In the genomic region with DNA sequence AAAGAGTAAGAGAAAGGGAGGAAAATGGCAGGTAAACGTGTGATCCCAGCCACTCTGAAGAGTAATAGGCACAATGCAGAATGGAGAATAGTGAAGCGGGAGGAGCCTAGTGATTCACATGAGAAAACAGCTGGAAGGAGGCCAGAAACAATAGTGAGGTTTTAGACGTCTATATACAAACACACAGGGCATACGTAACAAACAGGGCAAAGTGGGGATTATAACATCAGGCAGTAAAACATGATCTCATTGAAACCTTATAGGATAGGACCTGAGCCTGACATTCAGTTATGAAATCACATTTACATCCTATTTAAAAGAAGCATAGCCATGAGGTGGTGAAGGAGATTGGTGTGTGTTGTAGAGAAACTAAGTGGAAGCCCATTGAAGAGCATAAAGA, we compare ENCODE assay signal across 19 cellular contexts. TPM values are rescaled to one million over a fixed set of nuclear protein-coding genes. Genes with fewer than 3 reads are reported as not detected.
DNase-seq lines count a peak whose midpoint lies in the region; ATAC-seq and TF ChIP-seq lines count a peak whose summit lies in the region.
"Had no signal": no experiment of that assay in that cellular context is flagged by ENCODE, and none has a peak within 500 bp of the region (broad histone marks: within the 10 kb centered on the region; RNA-seq: fewer than 3 reads in every experiment).

No MANE protein-coding gene starts in this region.

- no peak overlapping the region for H2AFZ ChIP-seq in PC-3 (ENCODE audit: low read length)
- H2AFZ ChIP-seq: PC-9 had no signal

- DNase-seq in HEK293T (ENCODE audit: extremely low spot score): peak; percentile 61
- DNase-seq in PC-3: peak; percentile 67
- DNase-seq in epithelial cell of prostate (ENCODE audit: low read depth, low spot score): peak; percentile 48
- peak; percentile 18 for DNase-seq in retinal pigment epithelial cell (ENCODE audit: low read depth)
- DNase-seq in stimulated activated naive CD8-positive, alpha-beta T cell treated with anti-CD3 and anti-CD28 coated beads, Interleukin-15, amount 100 ng/mL, for 72 hours: no peak
- no peak for DNase-seq in amniotic stem cell (lab: John Stamatoyannopoulos, UW)
- DNase-seq in pons (ENCODE audit: low spot score): no peak
- DNase-seq: activated CD4-positive, alpha-beta T cell treated with anti-CD3 and anti-CD28 coated beads, Interleukin-2, amount 50 U/mL, for 4 hours; activated T-cell treated with anti-CD3 and anti-CD28 coated beads, Interleukin-2, amount 50 U/mL, for 1 hour; glutamatergic neuron; H7; immature natural killer cell; midbrain; NCI-H1694; NCI-H510A; PC-9; stimulated activated CD4-positive, alpha-beta T cell treated with anti-CD3 and anti-CD28 coated beads, Interleukin-4, amount 100 ng/mL, for 24 hours had no signal

- H3K27ac ChIP-seq in PC-3 (ENCODE audit: low read length) (no peak overlapping the region), epithelial cell of prostate (no peak overlapping the region)
- H3K27ac ChIP-seq: BLaER1 treated with 17β-estradiol and CSF1 and Interleukin-3, amounts not matched to agents 10 nM and 100 nM; PC-9 had no signal

- no peak overlapping the region for H3K4me3 ChIP-seq in PC-3 (ENCODE audit: low read length)
- no peak overlapping the region for H3K4me3 ChIP-seq in retinal pigment epithelial cell (ENCODE audit: low read length)
- H3K4me3 ChIP-seq: BLaER1 treated with 17β-estradiol and CSF1 and Interleukin-3, amounts not matched to agents 10 nM and 100 nM; PC-9 had no signal

- H3K9me2 ChIP-seq in PC-3 (replicated peaks; ENCODE audit: low read length): no peaks in the 10 kb centered on the region

- no peak overlapping the region for H3K4me2 ChIP-seq in PC-3 (ENCODE audit: low read length)
- H3K4me2 ChIP-seq: BLaER1 treated with 17β-estradiol and CSF1 and Interleukin-3, amounts not matched to agents 10 nM and 100 nM; PC-9 had no signal

- H3K27me3 ChIP-seq in PC-3 (ENCODE audit: low read length): no peaks in the 10 kb centered on the region
- H3K27me3 ChIP-seq: BLaER1 treated with 17β-estradiol and CSF1 and Interleukin-3, amounts not matched to agents 10 nM and 100 nM had no signal

- H3K36me3 ChIP-seq in PC-3 (ENCODE audit: low read depth, low read length): no peaks in the 10 kb centered on the region
- H3K36me3 ChIP-seq: BLaER1 treated with 17β-estradiol and CSF1 and Interleukin-3, amounts not matched to agents 10 nM and 100 nM had no signal

- H3K9ac ChIP-seq in PC-3 (ENCODE audit: low read length): no peak overlapping the region
- H3K9ac ChIP-seq: BLaER1 treated with 17β-estradiol and CSF1 and Interleukin-3, amounts not matched to agents 10 nM and 100 nM had no signal

- H3F3A ChIP-seq in PC-3 (ENCODE audit: low read length, unreplicated experiment): no peaks in the 10 kb centered on the region

- no peaks in the 10 kb centered on the region for H3K79me2 ChIP-seq in PC-3 (ENCODE audit: low read length)

- ATAC-seq in PC-3: peak; percentile 40
- ATAC-seq in stimulated activated naive CD8-positive, alpha-beta T cell treated with anti-CD3 and anti-CD28 coated beads, Interleukin-15, amount 100 ng/mL, for 72 hours: no peak

- peaks cover 7% of the 10 kb centered on the region; the same call in 1 of the 2 replicates for H3K4me1 ChIP-seq in PC-3 (ENCODE audit: insufficient read depth, low read length)
- H3K4me1 ChIP-seq: BLaER1 treated with 17β-estradiol and CSF1 and Interleukin-3, amounts not matched to agents 10 nM and 100 nM had no signal

- no peaks in the 10 kb centered on the region for H3K9me3 ChIP-seq in PC-3 (ENCODE audit: low read length)
- H3K9me3 ChIP-seq: BLaER1 treated with 17β-estradiol and CSF1 and Interleukin-3, amounts not matched to agents 10 nM and 100 nM had no signal

- CTCF ChIA-PET in HEK293T (lab: Yijun Ruan, JAX): no interaction called here
- CTCF ChIA-PET in PC-3 (lab: Charles Lee): no interaction called here

- H4K20me1 ChIP-seq in PC-3 (ENCODE audit: low read length): no peaks in the 10 kb centered on the region
- H4K20me1 ChIP-seq: BLaER1 treated with 17β-estradiol and CSF1 and Interleukin-3, amounts not matched to agents 10 nM and 100 nM had no signal

- H3K9me3 Mint-ChIP-seq in stimulated activated naive CD8-positive, alpha-beta T cell treated with anti-CD3 and anti-CD28 coated beads, Interleukin-15, amount 100 ng/mL, for 72 hours: peaks cover 0 to 9% of the 10 kb centered on the region in 2 donors
- H3K9me3 Mint-ChIP-seq: activated naive CD4-positive, alpha-beta T cell treated with anti-CD3 and anti-CD28 coated beads, Interleukin-2, amount 50 U/mL, for 24 hours; immature natural killer cell had no signal

- intact Hi-C loops in PC-3 (cut with micrococcal nuclease): no loop called here

- no peak overlapping the region for H3K4me3 Mint-ChIP-seq in stimulated activated naive CD8-positive, alpha-beta T cell treated with anti-CD3 and anti-CD28 coated beads, Interleukin-15, amount 100 ng/mL, for 72 hours
- H3K4me3 Mint-ChIP-seq: activated naive CD4-positive, alpha-beta T cell treated with anti-CD3 and anti-CD28 coated beads, Interleukin-2, amount 50 U/mL, for 24 hours; immature natural killer cell had no signal

- BruUV-seq in PC-3 (replicated peaks; lab: Mats Ljungman, UMichigan): no TSS peak

- POLR2A ChIA-PET in HEK293T (lab: Yijun Ruan, JAX): no interaction called here
- POLR2A ChIA-PET in PC-3 (lab: Charles Lee; ENCODE audit: unreplicated experiment): no interaction called here

- no peak for TF ChIP-seq CTCF in PC-3 (conservative IDR thresholded peaks at IDR 0.05; ENCODE audit: low read depth, low read length)
- TF ChIP-seq CTCF in retinal pigment epithelial cell (conservative IDR thresholded peaks at IDR 0.05; ENCODE audit: low read depth, low read length): no peak

- no peaks in the 10 kb centered on the region for H3K27me3 Mint-ChIP-seq in stimulated activated naive CD8-positive, alpha-beta T cell treated with anti-CD3 and anti-CD28 coated beads, Interleukin-15, amount 100 ng/mL, for 72 hours
- H3K27me3 Mint-ChIP-seq: activated naive CD4-positive, alpha-beta T cell treated with anti-CD3 and anti-CD28 coated beads, Interleukin-2, amount 50 U/mL, for 24 hours had no signal

- no peaks in the 10 kb centered on the region for H3K4me1 Mint-ChIP-seq in stimulated activated naive CD8-positive, alpha-beta T cell treated with anti-CD3 and anti-CD28 coated beads, Interleukin-15, amount 100 ng/mL, for 72 hours
- H3K4me1 Mint-ChIP-seq: activated naive CD4-positive, alpha-beta T cell treated with anti-CD3 and anti-CD28 coated beads, Interleukin-2, amount 50 U/mL, for 24 hours; immature natural killer cell had no signal

- no peak overlapping the region for H3K27ac Mint-ChIP-seq in stimulated activated naive CD8-positive, alpha-beta T cell treated with anti-CD3 and anti-CD28 coated beads, Interleukin-15, amount 100 ng/mL, for 72 hours
- H3K27ac Mint-ChIP-seq: activated naive CD4-positive, alpha-beta T cell treated with anti-CD3 and anti-CD28 coated beads, Interleukin-2, amount 50 U/mL, for 24 hours; immature natural killer cell had no signal

TF ChIP-seq in HEK293T, 16 proteins besides CTCF, POLR2A, EP300 and RAD21:
- TF ChIP-seq FOXA1 (IDR thresholded peaks at IDR 0.05) (no peak), CTBP1 (IDR thresholded peaks at IDR 0.05; ENCODE audit: borderline replicate concordance) (no peak; the same call in 1 of the 2 replicates), SUZ12 (IDR thresholded peaks at IDR 0.05) (no peak), PKNOX1 (IDR thresholded peaks at IDR 0.05) (no peak), LEF1 (IDR thresholded peaks at IDR 0.05; ENCODE audit: borderline replicate concordance) (no peak), BHLHE40 (IDR thresholded peaks at IDR 0.05; ENCODE audit: borderline replicate concordance) (no peak), ELF4 (IDR thresholded peaks at IDR 0.05) (no peak), FOXM1 (IDR thresholded peaks at IDR 0.05; ENCODE audit: borderline replicate concordance) (no peak), ARNT (IDR thresholded peaks at IDR 0.05) (no peak)

RNA-seq across cellular contexts. Expression of gene GATA6, which starts 33.0 kb away (rescaled TPM):
- 19.4 and 24.1 TPM in 2 replicates for total RNA-seq in PC-3 (2014; rRNA removed)

Comparison
In these comparisons a context has a peak if more than half of its experiments do, and no peak if none do; other contexts are left out.
1. DNase-seq: peak in HEK293T (single experiment), PC-3 (single experiment), epithelial cell of prostate (single experiment) and retinal pigment epithelial cell (single experiment); none in stimulated activated naive CD8-positive, alpha-beta T cell treated with anti-CD3 and anti-CD28 coated beads, Interleukin-15, amount 100 ng/mL, for 72 hours (0 of 2), amniotic stem cell (single experiment) and pons (single experiment).